Comparison of ENCODE assay signal across 11 cellular contexts in the genomic region with DNA sequence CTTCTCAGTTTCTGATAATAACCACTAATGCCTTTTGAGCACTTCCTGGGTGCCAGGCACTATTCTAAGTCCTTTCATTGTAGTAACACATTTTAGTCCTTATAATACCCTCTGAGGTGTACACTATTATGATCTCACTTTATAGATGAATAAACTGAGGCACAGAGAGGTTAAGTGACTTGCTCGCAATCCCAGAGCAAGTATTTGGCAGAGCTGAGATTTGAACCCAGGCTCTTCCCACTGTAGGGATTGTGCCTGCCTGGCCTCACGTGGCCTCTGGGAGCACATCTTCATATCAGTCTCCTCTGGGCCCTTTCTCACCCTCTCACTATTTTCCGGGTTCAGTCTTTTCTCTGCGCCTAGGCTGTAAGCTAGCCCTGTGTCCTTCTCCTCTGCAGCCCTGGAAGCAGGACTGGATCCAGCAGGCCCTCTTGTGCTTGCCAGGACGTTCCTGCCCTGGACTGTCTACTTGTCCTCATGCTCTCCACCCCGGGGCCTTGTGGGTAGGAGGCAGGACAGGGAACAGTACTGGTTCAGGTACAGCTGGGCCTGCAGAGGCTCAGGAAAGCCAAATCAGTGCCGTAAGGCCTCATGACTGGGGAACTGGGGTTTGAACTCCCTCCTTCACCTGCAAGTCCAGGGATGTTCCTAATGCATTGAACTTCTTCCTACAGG.
"Had no signal": no experiment of that assay in that cellular context is flagged by ENCODE, and none has a peak within 500 bp of the region (broad histone marks: within the 10 kb centered on the region; RNA-seq: fewer than 3 reads in every experiment).

No MANE protein-coding gene starts in this region.

- H3K4me1 Mint-ChIP-seq: activated naive CD8-positive, alpha-beta T cell treated with anti-CD3 and anti-CD28 coated beads for 36 hours; immature natural killer cell had no signal

- H3K27me3 ChIP-seq: breast epithelium, esophagus muscularis mucosa, ovary, uterus had no signal

- DNase-seq: activated CD4-positive, alpha-beta T cell treated with anti-CD3 and anti-CD28 coated beads, Interleukin-2, amount 50 U/mL, for 4 hours; activated effector memory CD4-positive, alpha-beta T cell treated with anti-CD3 and anti-CD28 coated beads, Interleukin-2, amount 50 U/mL, for 16 hours; activated naive CD8-positive, alpha-beta T cell treated with anti-CD3 and anti-CD28 coated beads for 36 hours; activated T-cell treated with anti-CD3 and anti-CD28 coated beads, Interleukin-2, amount 50 U/mL, for 1 hour; immature natural killer cell; left colon; ovary; uterus had no signal

- H3K9me3 Mint-ChIP-seq: activated naive CD8-positive, alpha-beta T cell treated with anti-CD3 and anti-CD28 coated beads for 36 hours; immature natural killer cell had no signal

- H3K27ac ChIP-seq: breast epithelium, esophagus muscularis mucosa, ovary, skin epidermis, uterus had no signal

- ATAC-seq: left colon had no signal

- H3K4me3 ChIP-seq: breast epithelium, esophagus muscularis mucosa, ovary, skin epidermis, uterus had no signal

- H3K27me3 Mint-ChIP-seq: activated naive CD8-positive, alpha-beta T cell treated with anti-CD3 and anti-CD28 coated beads for 36 hours had no signal

- H3K4me3 Mint-ChIP-seq: activated naive CD8-positive, alpha-beta T cell treated with anti-CD3 and anti-CD28 coated beads for 36 hours; immature natural killer cell had no signal

- H3K36me3 ChIP-seq: breast epithelium, esophagus muscularis mucosa, ovary, uterus had no signal

- H3K36me3 Mint-ChIP-seq: activated naive CD8-positive, alpha-beta T cell treated with anti-CD3 and anti-CD28 coated beads for 36 hours; immature natural killer cell had no signal

- H3K27ac Mint-ChIP-seq: activated naive CD8-positive, alpha-beta T cell treated with anti-CD3 and anti-CD28 coated beads for 36 hours; immature natural killer cell had no signal

- H3K4me1 ChIP-seq: breast epithelium, esophagus muscularis mucosa, uterus had no signal
